In the genomic region with DNA sequence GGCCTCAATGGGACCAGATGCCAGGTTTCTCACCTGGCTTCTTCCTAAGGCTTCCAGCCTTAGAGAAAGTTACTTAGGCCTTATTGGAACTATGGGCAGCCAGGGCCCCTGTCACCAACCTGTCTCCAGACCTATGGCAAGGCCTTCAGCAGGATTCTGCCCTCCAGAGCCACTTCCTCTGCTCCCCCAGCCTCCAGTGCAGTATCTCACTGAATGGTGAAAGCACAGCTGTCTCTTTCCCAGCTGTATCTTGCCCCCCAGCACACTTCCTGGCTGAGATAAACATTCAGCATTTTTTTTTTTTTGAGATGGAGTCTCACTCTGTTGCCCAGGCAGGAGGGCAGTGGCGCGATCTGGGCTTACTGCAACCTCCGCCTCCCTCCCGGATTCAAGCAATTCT, we compare ENCODE assay signal across 13 cellular contexts. TPM values are rescaled to one million over a fixed set of nuclear protein-coding genes. Genes with fewer than 3 reads are reported as not detected.
A peak's percentile ranks its signal among the peaks of the same experiment; 100 is the strongest.
DNase-seq lines count a peak whose midpoint lies in the region; ATAC-seq and TF ChIP-seq lines count a peak whose summit lies in the region.
"Had no signal": no experiment of that assay in that cellular context is flagged by ENCODE, and none has a peak within 500 bp of the region (broad histone marks: within the 10 kb centered on the region; RNA-seq: fewer than 3 reads in every experiment).

No MANE protein-coding gene starts in this region.

- H4K5ac ChIP-seq in H9 (ENCODE audit: insufficient read length, low read depth, low read length), result no peak overlapping the region

- H3K4ac ChIP-seq in H9 (ENCODE audit: low read depth, low read length), result no peak overlapping the region

- no peak overlapping the region for H3K27ac Mint-ChIP-seq in CD8-positive, alpha-beta T cell
- no peak overlapping the region for H3K27ac Mint-ChIP-seq in H9
- H3K27ac Mint-ChIP-seq in activated naive CD8-positive, alpha-beta T cell treated with anti-CD3 and anti-CD28 coated beads, Interleukin-2, amount 10 ng/mL, durations not matched to agents 7 days and 5 days, result no peak overlapping the region
- peak overlapping the region in 3 of 10 donors; percentile 51 to 94 (median 81) for H3K27ac Mint-ChIP-seq in naive thymus-derived CD8-positive, alpha-beta T cell

- H4K8ac ChIP-seq in H9 (replicated peaks; ENCODE audit: insufficient read length, low read depth, low read length), result no peak overlapping the region

- H3K36me3 ChIP-seq in CD8-positive, alpha-beta T cell (ENCODE audit: insufficient read depth, low read length), result no peaks in the 10 kb centered on the region
- H3K36me3 ChIP-seq in spleen, result peaks cover 0 to 5% (median 0%) of the 10 kb centered on the region in 6 donors

- H2BK20ac ChIP-seq in H9 (ENCODE audit: low read depth, low read length, poor library complexity, severe bottlenecking), result no peak overlapping the region

- no peak overlapping the region for H2BK15ac ChIP-seq in H9 (ENCODE audit: low read depth, low read length)

- ATAC-seq in CD8-positive, alpha-beta T cell, result no peak
- ATAC-seq in activated naive CD8-positive, alpha-beta T cell treated with anti-CD3 and anti-CD28 coated beads, Interleukin-2, amount 10 ng/mL, durations not matched to agents 7 days and 5 days (ENCODE audit: low read depth), result no peak
- ATAC-seq in naive thymus-derived CD8-positive, alpha-beta T cell, result no peak
- ATAC-seq in Right ventricle myocardium inferior, result no peak

- WGBS in H9 (ENCODE audit: extremely low coverage, insufficient read length, low lambda C conversion rate), result no CpG with 5 or more reads among the region's 4 CpGs
- WGBS in spleen, 5 donors, result 86 to 96% (median 89%) methylated on average over 4 of the region's 4 CpGs

- POLR2A ChIA-PET in CD8-positive, alpha-beta T cell (lab: Charles Lee), result interaction anchor here (1.1 to 1.7 kb wide), 4 partner anchors 10 to 93 kb away, joined by 3 to 5 read pairs (median 4); no protein-coding TSS in a partner anchor
- POLR2A ChIA-PET in activated naive CD8-positive, alpha-beta T cell treated with anti-CD3 and anti-CD28 coated beads, Interleukin-2, amount 10 ng/mL, durations not matched to agents 7 days and 5 days (lab: Charles Lee), result interaction anchor here (0.6 to 3.5 kb wide), 6 partner anchors 8 to 142 kb away, joined by 3 to 43 read pairs (median 4); a partner anchor contains a TSS
- POLR2A ChIA-PET in naive thymus-derived CD8-positive, alpha-beta T cell (lab: Charles Lee), result interaction anchor here (0.6 to 3.0 kb wide), 4 partner anchors 10 to 37 kb away, joined by 3 to 52 read pairs (median 4); a partner anchor contains a TSS

- H3K9me3 Mint-ChIP-seq in CD8-positive, alpha-beta T cell, result no peaks in the 10 kb centered on the region
- no peaks in the 10 kb centered on the region; a peak in 1 of 5 replicates for H3K9me3 Mint-ChIP-seq in H9
- no peaks in the 10 kb centered on the region for H3K9me3 Mint-ChIP-seq in activated naive CD8-positive, alpha-beta T cell treated with anti-CD3 and anti-CD28 coated beads, Interleukin-2, amount 10 ng/mL, durations not matched to agents 7 days and 5 days
- no peaks in the 10 kb centered on the region for H3K9me3 Mint-ChIP-seq in naive thymus-derived CD8-positive, alpha-beta T cell

- peaks cover 11% of the 10 kb centered on the region for H3K36me3 Mint-ChIP-seq in CD8-positive, alpha-beta T cell
- peaks cover 6 to 8% (median 7%) of the 10 kb centered on the region in 3 experiments; a peak in 4 of 7 replicates for H3K36me3 Mint-ChIP-seq in H9 (ENCODE audit: insufficient read depth in 1 of 3, low read depth in 3 of 3)
- no peaks in the 10 kb centered on the region for H3K36me3 Mint-ChIP-seq in activated naive CD8-positive, alpha-beta T cell treated with anti-CD3 and anti-CD28 coated beads, Interleukin-2, amount 10 ng/mL, durations not matched to agents 7 days and 5 days
- H3K36me3 Mint-ChIP-seq in naive thymus-derived CD8-positive, alpha-beta T cell, result peaks cover 0 to 13% (median 2%) of the 10 kb centered on the region in 3 donors

- H3K79me1 ChIP-seq in H9 (ENCODE audit: insufficient read depth, low read depth, low read length, poor library complexity, severe bottlenecking), result no peaks in the 10 kb centered on the region

- no peak for TF ChIP-seq POLR2A in spleen (IDR thresholded peaks at IDR 0.05)

- no peak overlapping the region for H3K4me3 ChIP-seq in CD8-positive, alpha-beta T cell (ENCODE audit: low read depth, low read length)
- no peak overlapping the region for H3K4me3 ChIP-seq in spleen
- H3K4me3 ChIP-seq: GM23248 had no signal

- no peak for TF ChIP-seq CTCF in CD8-positive, alpha-beta T cell (IDR thresholded peaks at IDR 0.05)
- no peak for TF ChIP-seq CTCF in H9 (conservative IDR thresholded peaks at IDR 0.05)
- no peak for TF ChIP-seq CTCF in spleen (IDR thresholded peaks at IDR 0.05 in 8 of 11, conservative IDR thresholded peaks at IDR 0.05 in 3 of 11)
- TF ChIP-seq CTCF in GM13977 (IDR thresholded peaks at IDR 0.05; ENCODE audit: extremely low read depth, insufficient read depth, missing control alignments), result no peak

- no peak overlapping the region for H3K4me2 ChIP-seq in H9 (ENCODE audit: insufficient read depth, insufficient read length, low read length)

- H3K27me3 Mint-ChIP-seq in CD8-positive, alpha-beta T cell (ENCODE audit: low read depth), result no peaks in the 10 kb centered on the region
- H3K27me3 Mint-ChIP-seq in H9 (ENCODE audit: low read depth), result no peaks in the 10 kb centered on the region
- H3K27me3 Mint-ChIP-seq in activated naive CD8-positive, alpha-beta T cell treated with anti-CD3 and anti-CD28 coated beads, Interleukin-2, amount 10 ng/mL, durations not matched to agents 7 days and 5 days, result peaks cover 7% of the 10 kb centered on the region
- H3K27me3 Mint-ChIP-seq in naive thymus-derived CD8-positive, alpha-beta T cell, result no peaks in the 10 kb centered on the region

- no peak overlapping the region for H3K56ac ChIP-seq in H9 (ENCODE audit: insufficient read length, low read depth, low read length)

- no peak overlapping the region for H2BK5ac ChIP-seq in H9 (ENCODE audit: insufficient read length, low read length)

- no peak overlapping the region for H3K18ac ChIP-seq in H9 (ENCODE audit: insufficient read length, low read depth, low read length)

- CTCF ChIA-PET in CD8-positive, alpha-beta T cell (lab: Charles Lee), result interaction anchor here (0.8 to 2.3 kb wide), 4 partner anchors 10 to 537 kb away, joined by 3 to 31 read pairs (median 6); a partner anchor contains a TSS

- H3K4me3 Mint-ChIP-seq in CD8-positive, alpha-beta T cell, result peak overlapping the region; percentile 98
- H3K4me3 Mint-ChIP-seq in H9, result peak overlapping the region; percentile 83; a peak in 3 of 5 replicates
- peak overlapping the region; percentile 81 for H3K4me3 Mint-ChIP-seq in activated naive CD8-positive, alpha-beta T cell treated with anti-CD3 and anti-CD28 coated beads, Interleukin-2, amount 10 ng/mL, durations not matched to agents 7 days and 5 days
- peak overlapping the region; percentile 50 to 98 (median 96) for H3K4me3 Mint-ChIP-seq in naive thymus-derived CD8-positive, alpha-beta T cell

- H3K23ac ChIP-seq in H9 (ENCODE audit: insufficient read length, low read depth, low read length), result no peak overlapping the region

- no peak overlapping the region for H3K9ac ChIP-seq in H9 (ENCODE audit: extremely low read depth, insufficient read length, low read length)
- H3K9ac ChIP-seq: GM23248 had no signal

- no peaks in the 10 kb centered on the region for H3K9me3 ChIP-seq in CD8-positive, alpha-beta T cell (ENCODE audit: low read length)
- H3K9me3 ChIP-seq in H9 (ENCODE audit: control insufficient read depth, low read depth, low read length) (no peaks in the 10 kb centered on the region), spleen (no peaks in the 10 kb centered on the region)

- H2BK120ac ChIP-seq in H9 (ENCODE audit: low read depth, low read length, poor library complexity, severe bottlenecking), result no peak overlapping the region

- no peak overlapping the region for H2AFZ ChIP-seq in H9 (ENCODE audit: low read length)
- H2AFZ ChIP-seq: GM23248 had no signal

- H3K27me3 ChIP-seq in CD8-positive, alpha-beta T cell (ENCODE audit: insufficient read depth, low read length), result no peaks in the 10 kb centered on the region
- H3K27me3 ChIP-seq in H9 (ENCODE audit: insufficient read depth, low read length), result no peaks in the 10 kb centered on the region
- no peaks in the 10 kb centered on the region for H3K27me3 ChIP-seq in spleen (replicated peaks in 1 of 7)

- no peak overlapping the region for H3K27ac ChIP-seq in CD8-positive, alpha-beta T cell (ENCODE audit: low read depth, low read length)
- no peak overlapping the region for H3K27ac ChIP-seq in H9 (ENCODE audit: insufficient read length, low read depth, low read length)
- no peak overlapping the region for H3K27ac ChIP-seq in spleen
- H3K27ac ChIP-seq: GM23248 had no signal

- no peaks in the 10 kb centered on the region for H4K20me1 ChIP-seq in H9 (ENCODE audit: control insufficient read depth, insufficient read depth, insufficient read length)

- DNase-seq in CD8-positive, alpha-beta T cell, result no peak
- DNase-seq in H9 (no peak), spleen (no peak), GM13977 (ENCODE audit: low spot score) (no peak), Right ventricle myocardium inferior (ENCODE audit: missing footprints) (no peak)
- no peak for DNase-seq in activated naive CD8-positive, alpha-beta T cell treated with anti-CD3 and anti-CD28 coated beads, Interleukin-2, amount 10 ng/mL, durations not matched to agents 7 days and 5 days
- no peak for DNase-seq in naive thymus-derived CD8-positive, alpha-beta T cell
- DNase-seq: activated CD4-positive, alpha-beta T cell treated with anti-CD3 and anti-CD28 coated beads for 4 hours; COR-L47; GM23248; NCI-H1694 treated with DMSO at 0.1 percent for 48 hours; NCI-H748 treated with DMSO at 0.1 percent for 48 hours; retina had no signal

- intact Hi-C loops in CD8-positive, alpha-beta T cell (cut with DNase I, micrococcal nuclease), result loop anchor here (5.0 kb wide), 3 partner anchors 33 to 72 kb away; a partner anchor contains a TSS
- intact Hi-C loops in spleen (cut with DNase I; ENCODE audit: low total_unique reads) (no loop called here), Right ventricle myocardium inferior (cut with DNase I) (loop anchor here (10.0 kb wide), 1 partner anchor 544 kb away; no protein-coding TSS in a partner anchor)

- peaks cover 11% of the 10 kb centered on the region for H3K4me1 ChIP-seq in CD8-positive, alpha-beta T cell (ENCODE audit: insufficient read depth, low read length)
- H3K4me1 ChIP-seq in H9 (ENCODE audit: insufficient read depth, low read length) (0 out of 2 replicates have a peak, but pooled peaks cover 2% of the 10 kb centered on the region), spleen (peaks cover 4 to 33% (median 26%) of the 10 kb centered on the region in 6 donors)

- H4K91ac ChIP-seq in H9 (ENCODE audit: insufficient read length, low read depth, low read length), result no peak overlapping the region

- H3K14ac ChIP-seq in H9 (ENCODE audit: insufficient read depth, low read length), result no peak overlapping the region

- peaks cover 21% of the 10 kb centered on the region for H3K4me1 Mint-ChIP-seq in CD8-positive, alpha-beta T cell (ENCODE audit: low read depth)
- H3K4me1 Mint-ChIP-seq in H9, result peaks cover 20 to 21% of the 10 kb centered on the region in 2 experiments
- H3K4me1 Mint-ChIP-seq in activated naive CD8-positive, alpha-beta T cell treated with anti-CD3 and anti-CD28 coated beads, Interleukin-2, amount 10 ng/mL, durations not matched to agents 7 days and 5 days, result peaks cover 14% of the 10 kb centered on the region
- peaks cover 15 to 22% (median 20%) of the 10 kb centered on the region in 4 donors for H3K4me1 Mint-ChIP-seq in naive thymus-derived CD8-positive, alpha-beta T cell

- H2AK5ac ChIP-seq in H9 (ENCODE audit: insufficient read length, low read length), result no peak overlapping the region

- no peak overlapping the region for H2BK12ac ChIP-seq in H9 (ENCODE audit: insufficient read length, low read depth, low read length)

- H3T11ph ChIP-seq in H9 (ENCODE audit: low read length), result no peak overlapping the region

- no peaks in the 10 kb centered on the region for H3K79me2 ChIP-seq in H9 (ENCODE audit: insufficient read depth, low read length)

- in situ Hi-C loops in GM13977 (cut with MboI; ENCODE audit: low pct_unique_long_range_greater_than_20kb, low sequenced_read_pairs, unreplicated experiment), result loop anchor here (10.0 kb wide), 1 partner anchor 164 kb away; a partner anchor contains a TSS

- H3K23me2 ChIP-seq in H9 (ENCODE audit: insufficient read length, low read depth, low read length, poor library complexity, severe bottlenecking), result peaks cover 14% of the 10 kb centered on the region

RNA-seq across cellular contexts. Expression of a gene that starts 1.5 kb away (rescaled TPM):
- 10 to 100 TPM; 12.7 to 14.3 TPM for total RNA-seq in CD8-positive, alpha-beta T cell
- total RNA-seq in H9 (2021) (12.1 and 15.0 TPM in 2 replicates), spleen (10 to 100 TPM; 12.0 to 21.7 (median 16.9) TPM), Right ventricle myocardium inferior (20.3 TPM)
- total RNA-seq in activated naive CD8-positive, alpha-beta T cell treated with anti-CD3 and anti-CD28 coated beads, Interleukin-2, amount 10 ng/mL, durations not matched to agents 7 days and 5 days, result 10 to 100 TPM; 10.0 to 12.1 TPM
- total RNA-seq in naive thymus-derived CD8-positive, alpha-beta T cell, result 10 to 100 TPM; 22.7 to 23.6 TPM
- polyA plus RNA-seq in naive thymus-derived CD8-positive, alpha-beta T cell, result 1 to 10 TPM; 3.6 to 8.5 (median 6.3) TPM
- 10 to 100 TPM; 15.6 to 23.5 (median 16.2) TPM for polyA plus RNA-seq in spleen

RNA-seq across cellular contexts. Expression of a gene that starts 20.4 kb away (rescaled TPM):
- total RNA-seq in CD8-positive, alpha-beta T cell, result under 1 TPM; 0.81 to 0.92 TPM
- total RNA-seq in H9 (2021), result 9.0 and 9.8 TPM in 2 replicates
- 1 to 10 TPM; 9.6 to 9.9 TPM for total RNA-seq in activated naive CD8-positive, alpha-beta T cell treated with anti-CD3 and anti-CD28 coated beads, Interleukin-2, amount 10 ng/mL, durations not matched to agents 7 days and 5 days
- total RNA-seq in naive thymus-derived CD8-positive, alpha-beta T cell, result 1 to 10 TPM; 1.7 to 2.0 TPM
- not detected for polyA plus RNA-seq in naive thymus-derived CD8-positive, alpha-beta T cell
- 10 to 100 TPM; 10.2 to 62.8 (median 30.4) TPM for total RNA-seq in spleen
- 10 to 100 TPM; 16.1 to 18.8 (median 17.9) TPM for polyA plus RNA-seq in spleen
- total RNA-seq in Right ventricle myocardium inferior, result 3.1 TPM

RNA-seq across cellular contexts. Expression of a gene that starts 35.0 kb away (rescaled TPM):
- total RNA-seq in CD8-positive, alpha-beta T cell, result 100 to 1,000 TPM; 181 to 191 TPM
- total RNA-seq in H9 (2021) (1,068 and 1,091 TPM in 2 replicates), spleen (100 to 1,000 TPM; 168 to 346 (median 211) TPM), Right ventricle myocardium inferior (272 TPM)
- total RNA-seq in activated naive CD8-positive, alpha-beta T cell treated with anti-CD3 and anti-CD28 coated beads, Interleukin-2, amount 10 ng/mL, durations not matched to agents 7 days and 5 days, result 100 to 1,000 TPM; 776 to 848 TPM
- 100 to 1,000 TPM; 206 to 208 TPM for total RNA-seq in naive thymus-derived CD8-positive, alpha-beta T cell
- 1,000 to 10,000 TPM; 1,088 to 1,264 (median 1,247) TPM for polyA plus RNA-seq in naive thymus-derived CD8-positive, alpha-beta T cell
- 100 to 1,000 TPM; 421 to 580 (median 501) TPM for polyA plus RNA-seq in spleen
